ENCODE assay signal across 20 cellular contexts in genomic region chr11:116278076-116278475, GRCh38.
DNase-seq lines count a peak whose midpoint lies in the region; ATAC-seq and TF ChIP-seq lines count a peak whose summit lies in the region.
"Had no signal": no experiment of that assay in that cellular context is flagged by ENCODE, and none has a peak within 500 bp of the region (broad histone marks: within the 10 kb centered on the region; RNA-seq: fewer than 3 reads in every experiment).

No MANE protein-coding gene starts in this region.

- H3K36me3 ChIP-seq in WERI-Rb-1 (no peaks in the 10 kb centered on the region), neural progenitor cell (no peaks in the 10 kb centered on the region)

- H4K20me1 ChIP-seq in neural progenitor cell (ENCODE audit: low read depth), result no peaks in the 10 kb centered on the region

- no peaks in the 10 kb centered on the region for H3K4me1 ChIP-seq in neural progenitor cell
- H3K4me1 ChIP-seq: A549 had no signal

- ATAC-seq in GM21367 (IDR thresholded peaks at IDR 0.05; ENCODE audit: unreplicated experiment), result no peak
- ATAC-seq: A549, GM23338 had no signal

- H3K9me3 ChIP-seq in WERI-Rb-1 (ENCODE audit: severe bottlenecking) (no peaks in the 10 kb centered on the region), neural progenitor cell (ENCODE audit: low read depth) (no peaks in the 10 kb centered on the region)
- H3K9me3 ChIP-seq: A549, Caco-2 had no signal

- peaks cover 4% of the 10 kb centered on the region for H3K27me3 Mint-ChIP-seq in neural progenitor cell (ENCODE audit: insufficient read depth, low read depth)

- H3K27ac ChIP-seq in WERI-Rb-1 (peak overlapping the region; percentile 77), neural progenitor cell (no peak overlapping the region)
- H3K27ac ChIP-seq: 22Rv1, A549, C4-2B, HL-60 had no signal

- no peak overlapping the region for H3K9ac ChIP-seq in neural progenitor cell

- no peaks in the 10 kb centered on the region for H3F3A ChIP-seq in neural progenitor cell (ENCODE audit: low read depth)

- H3K9me3 Mint-ChIP-seq in neural progenitor cell, result no peaks in the 10 kb centered on the region
- H3K9me3 Mint-ChIP-seq: CD4-positive, alpha-beta T cell; GM23338 had no signal

- no peaks in the 10 kb centered on the region for H3K79me2 ChIP-seq in neural progenitor cell (ENCODE audit: low read depth)

- peak overlapping the region; percentile 67 for H3K27ac Mint-ChIP-seq in neural progenitor cell
- H3K27ac Mint-ChIP-seq: CD4-positive, alpha-beta T cell; GM23338; HFFc6 had no signal

- H2AFZ ChIP-seq in neural progenitor cell (replicated peaks), result no peak overlapping the region
- H2AFZ ChIP-seq: GM23338 had no signal

- H3K27me3 ChIP-seq in WERI-Rb-1 (ENCODE audit: insufficient read depth, low read depth, severe bottlenecking) (no peaks in the 10 kb centered on the region), neural progenitor cell (no peaks in the 10 kb centered on the region)

- peak in 2 of 3 experiments; percentile 14 to 33 for DNase-seq in NCI-H1417 (lab: John Stamatoyannopoulos, UW)
- no peak for DNase-seq in NCI-H1417 treated with DMSO at 0.1 percent for 48 hours (lab: John Stamatoyannopoulos, UW)
- peak; percentile 79 to 90 for DNase-seq in NCI-H524 (lab: John Stamatoyannopoulos, UW)
- peak; percentile 87 for DNase-seq in WERI-Rb-1
- DNase-seq in neural progenitor cell (ENCODE audit: low spot score), result no peak
- DNase-seq in HEK293T (ENCODE audit: extremely low spot score), result no peak
- no peak for DNase-seq in NAMALWA (ENCODE audit: low spot score)
- DNase-seq: AML-193; Caco-2; CD4-positive, alpha-beta T cell; DMS79 treated with DMSO at 0.1 percent for 48 hours; GF-D8; HCEC 1CT; HFFc6 had no signal

- CTCF ChIA-PET in HEK293T (lab: Yijun Ruan, JAX), result interaction anchor here (1.2 kb wide), 1 partner anchor 61 kb away, joined by 3 read pairs; no protein-coding TSS in a partner anchor

- no peak overlapping the region for H3K4me2 ChIP-seq in neural progenitor cell
- H3K4me2 ChIP-seq: A549, GM23338 had no signal

- TF ChIP-seq CTCF in WERI-Rb-1 (IDR thresholded peaks at IDR 0.05; ENCODE audit: low read depth, low read length) (no peak), neural progenitor cell (IDR thresholded peaks at IDR 0.05) (no peak)

- POLR2A ChIA-PET in HEK293T (lab: Yijun Ruan, JAX), result no interaction called here

- no peak overlapping the region for H3K4me3 Mint-ChIP-seq in neural progenitor cell
- H3K4me3 Mint-ChIP-seq: CD4-positive, alpha-beta T cell; GM23338; HFFc6 had no signal

- H3K4me1 Mint-ChIP-seq in neural progenitor cell, result peaks cover 37% of the 10 kb centered on the region

- H3K36me3 Mint-ChIP-seq in neural progenitor cell, result no peaks in the 10 kb centered on the region

- no peak overlapping the region for H3K4me3 ChIP-seq in WERI-Rb-1 (ENCODE audit: low read depth, low read length)
- H3K4me3 ChIP-seq in neural progenitor cell, result no peak overlapping the region
- H3K4me3 ChIP-seq: A549, GM23338 had no signal

TF ChIP-seq in HEK293T, 16 proteins besides CTCF, POLR2A, EP300 and RAD21:
- no peak for TF ChIP-seq PKNOX1 (IDR thresholded peaks at IDR 0.05)

Comparison
In these comparisons a context has a peak if more than half of its experiments do, and no peak if none do; other contexts are left out.
1. DNase-seq: peak in NCI-H1417 (2 of 3), NCI-H524 (2 of 2) and WERI-Rb-1 (single experiment); none in NCI-H1417 treated with DMSO at 0.1 percent for 48 hours (single experiment), neural progenitor cell (single experiment), HEK293T (single experiment) and NAMALWA (single experiment).